ENCODE assay signal across 1 cellular context in genomic region chr11:28615542-28615941, GRCh38.
TF ChIP-seq lines count a peak whose summit lies in the region.

No MANE protein-coding gene starts in this region.

TF ChIP-seq in A549, 52 proteins besides CTCF, POLR2A, EP300 and RAD21 (continued from another document):
- TF ChIP-seq CHD2 (IDR thresholded peaks at IDR 0.05; ENCODE audit: low read length, partially characterized antibody) (no peak), POLR2AphosphoS2 (conservative IDR thresholded peaks at IDR 0.05; ENCODE audit: low read length) (no peak), RNF2 (IDR thresholded peaks at IDR 0.05; ENCODE audit: borderline replicate concordance, low read depth) (no peak), JUNB (IDR thresholded peaks at IDR 0.05) (peak; percentile 61), HOXB5 (CRISPR knock-in tag; IDR thresholded peaks at IDR 0.05) (no peak), SMC3 (IDR thresholded peaks at IDR 0.05) (peak; percentile 38; the same call in 2 of the 3 replicates), SREBF2 (IDR thresholded peaks at IDR 0.05) (no peak), RCOR1 (IDR thresholded peaks at IDR 0.05; ENCODE audit: low read depth, low read length) (no peak), ZNF302 (CRISPR knock-in tag; IDR thresholded peaks at IDR 0.05) (no peak), CBX2 (IDR thresholded peaks at IDR 0.05; ENCODE audit: borderline replicate concordance, low read depth) (no peak), FOSB (CRISPR knock-in tag; IDR thresholded peaks at IDR 0.05) (no peak), FOSL2 (IDR thresholded peaks at IDR 0.05) (0 out of 2 replicates have a peak, but pooled peaks have one; percentile 10), FOSL2 (CRISPR knock-in tag; IDR thresholded peaks at IDR 0.05) (peak; percentile 29), RARB (CRISPR knock-in tag; IDR thresholded peaks at IDR 0.05) (no peak), MAFK (IDR thresholded peaks at IDR 0.05; ENCODE audit: partially characterized antibody) (no peak), HES2 (IDR thresholded peaks at IDR 0.05) (peak; percentile 91), GATA3 (IDR thresholded peaks at IDR 0.05; ENCODE audit: borderline replicate concordance) (peak; percentile 77), CEBPB (IDR thresholded peaks at IDR 0.05) (peak; percentile 54 to 88), MAZ (IDR thresholded peaks at IDR 0.05; ENCODE audit: borderline replicate concordance, low read depth, low read length) (no peak), NPAS2 (CRISPR knock-in tag; IDR thresholded peaks at IDR 0.05; ENCODE audit: borderline replicate concordance) (no peak)
